ENCODE assay signal across 1 cellular context in the genomic region with DNA sequence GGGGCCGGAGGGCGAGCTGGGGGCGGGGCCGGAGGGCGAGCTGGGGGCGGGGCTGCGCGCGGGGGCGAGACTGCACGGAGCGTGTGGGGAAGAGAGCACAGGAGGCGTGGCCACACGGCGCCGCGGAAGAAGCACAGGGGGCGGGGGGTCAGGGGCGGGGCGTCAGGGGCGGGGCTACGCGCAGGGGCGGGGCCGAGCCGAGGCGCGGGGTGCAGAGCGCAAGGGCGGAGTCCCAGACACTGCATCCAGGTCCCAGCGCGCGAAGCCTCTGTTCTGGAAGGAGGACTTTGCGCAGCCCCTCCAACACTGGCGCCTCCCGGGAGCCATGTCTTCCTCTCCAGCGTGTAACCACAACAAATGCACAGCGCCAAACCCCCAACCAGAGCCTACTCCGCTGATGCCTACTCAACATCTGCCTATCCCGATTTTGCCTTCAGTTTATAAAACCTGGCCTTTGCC.
TF ChIP-seq lines count a peak whose summit lies in the region.

No MANE protein-coding gene starts in this region.

TF ChIP-seq in HepG2, 621 proteins besides CTCF, POLR2A, EP300 and RAD21 (continued from another document and continues in another):
- TF ChIP-seq, protein P1, sequence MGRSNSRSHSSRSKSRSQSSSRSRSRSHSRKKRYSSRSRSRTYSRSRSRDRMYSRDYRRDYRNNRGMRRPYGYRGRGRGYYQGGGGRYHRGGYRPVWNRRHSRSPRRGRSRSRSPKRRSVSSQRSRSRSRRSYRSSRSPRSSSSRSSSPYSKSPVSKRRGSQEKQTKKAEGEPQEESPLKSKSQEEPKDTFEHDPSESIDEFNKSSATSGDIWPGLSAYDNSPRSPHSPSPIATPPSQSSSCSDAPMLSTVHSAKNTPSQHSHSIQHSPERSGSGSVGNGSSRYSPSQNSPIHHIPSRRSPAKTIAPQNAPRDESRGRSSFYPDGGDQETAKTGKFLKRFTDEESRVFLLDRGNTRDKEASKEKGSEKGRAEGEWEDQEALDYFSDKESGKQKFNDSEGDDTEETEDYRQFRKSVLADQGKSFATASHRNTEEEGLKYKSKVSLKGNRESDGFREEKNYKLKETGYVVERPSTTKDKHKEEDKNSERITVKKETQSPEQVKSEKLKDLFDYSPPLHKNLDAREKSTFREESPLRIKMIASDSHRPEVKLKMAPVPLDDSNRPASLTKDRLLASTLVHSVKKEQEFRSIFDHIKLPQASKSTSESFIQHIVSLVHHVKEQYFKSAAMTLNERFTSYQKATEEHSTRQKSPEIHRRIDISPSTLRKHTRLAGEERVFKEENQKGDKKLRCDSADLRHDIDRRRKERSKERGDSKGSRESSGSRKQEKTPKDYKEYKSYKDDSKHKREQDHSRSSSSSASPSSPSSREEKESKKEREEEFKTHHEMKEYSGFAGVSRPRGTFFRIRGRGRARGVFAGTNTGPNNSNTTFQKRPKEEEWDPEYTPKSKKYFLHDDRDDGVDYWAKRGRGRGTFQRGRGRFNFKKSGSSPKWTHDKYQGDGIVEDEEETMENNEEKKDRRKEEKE (IDR thresholded peaks at IDR 0.05), result no peak
- TF ChIP-seq, protein P2, sequence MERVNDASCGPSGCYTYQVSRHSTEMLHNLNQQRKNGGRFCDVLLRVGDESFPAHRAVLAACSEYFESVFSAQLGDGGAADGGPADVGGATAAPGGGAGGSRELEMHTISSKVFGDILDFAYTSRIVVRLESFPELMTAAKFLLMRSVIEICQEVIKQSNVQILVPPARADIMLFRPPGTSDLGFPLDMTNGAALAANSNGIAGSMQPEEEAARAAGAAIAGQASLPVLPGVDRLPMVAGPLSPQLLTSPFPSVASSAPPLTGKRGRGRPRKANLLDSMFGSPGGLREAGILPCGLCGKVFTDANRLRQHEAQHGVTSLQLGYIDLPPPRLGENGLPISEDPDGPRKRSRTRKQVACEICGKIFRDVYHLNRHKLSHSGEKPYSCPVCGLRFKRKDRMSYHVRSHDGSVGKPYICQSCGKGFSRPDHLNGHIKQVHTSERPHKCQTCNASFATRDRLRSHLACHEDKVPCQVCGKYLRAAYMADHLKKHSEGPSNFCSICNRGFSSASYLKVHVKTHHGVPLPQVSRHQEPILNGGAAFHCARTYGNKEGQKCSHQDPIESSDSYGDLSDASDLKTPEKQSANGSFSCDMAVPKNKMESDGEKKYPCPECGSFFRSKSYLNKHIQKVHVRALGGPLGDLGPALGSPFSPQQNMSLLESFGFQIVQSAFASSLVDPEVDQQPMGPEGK (CRISPR knock-in tag; IDR thresholded peaks at IDR 0.05), result peak; percentile 58
- TF ChIP-seq ZNF44 (CRISPR knock-in tag; IDR thresholded peaks at IDR 0.05), result no peak
- no peak for TF ChIP-seq TCF7L2 (IDR thresholded peaks at IDR 0.05; ENCODE audit: low read depth, low read length)
- TF ChIP-seq HES4 (CRISPR knock-in tag; IDR thresholded peaks at IDR 0.05; ENCODE audit: borderline replicate concordance), result no peak
- TF ChIP-seq GABPA (IDR thresholded peaks at IDR 0.05; ENCODE audit: low read depth, low read length), result no peak
- TF ChIP-seq GABPA (CRISPR knock-in tag; IDR thresholded peaks at IDR 0.05; ENCODE audit: low read depth), result no peak
- TF ChIP-seq ZNF841 (CRISPR knock-in tag; IDR thresholded peaks at IDR 0.05; ENCODE audit: borderline replicate concordance), result no peak
- TF ChIP-seq PRPF4 (IDR thresholded peaks at IDR 0.05; ENCODE audit: low read depth, low read length, poor library complexity, severe bottlenecking), result no peak
- TF ChIP-seq CBX1 (IDR thresholded peaks at IDR 0.05; ENCODE audit: low read depth), result no peak
- no peak for TF ChIP-seq CHD4 (IDR thresholded peaks at IDR 0.05; ENCODE audit: borderline replicate concordance, low read length)
- TF ChIP-seq ZNF777 (CRISPR knock-in tag; IDR thresholded peaks at IDR 0.05), result no peak
- TF ChIP-seq ZNF225 (CRISPR knock-in tag; IDR thresholded peaks at IDR 0.05), result no peak
- TF ChIP-seq TBP (CRISPR knock-in tag; IDR thresholded peaks at IDR 0.05), result no peak
- 0 out of 2 replicates have a peak, but pooled peaks have one; percentile 32 for TF ChIP-seq RXRA (CRISPR knock-in tag; IDR thresholded peaks at IDR 0.05)
- no peak for TF ChIP-seq PHB2 (IDR thresholded peaks at IDR 0.05; ENCODE audit: partially characterized antibody)
- TF ChIP-seq ZNF550 (CRISPR knock-in tag; IDR thresholded peaks at IDR 0.05; ENCODE audit: borderline replicate concordance), result no peak
- TF ChIP-seq, protein P3, sequence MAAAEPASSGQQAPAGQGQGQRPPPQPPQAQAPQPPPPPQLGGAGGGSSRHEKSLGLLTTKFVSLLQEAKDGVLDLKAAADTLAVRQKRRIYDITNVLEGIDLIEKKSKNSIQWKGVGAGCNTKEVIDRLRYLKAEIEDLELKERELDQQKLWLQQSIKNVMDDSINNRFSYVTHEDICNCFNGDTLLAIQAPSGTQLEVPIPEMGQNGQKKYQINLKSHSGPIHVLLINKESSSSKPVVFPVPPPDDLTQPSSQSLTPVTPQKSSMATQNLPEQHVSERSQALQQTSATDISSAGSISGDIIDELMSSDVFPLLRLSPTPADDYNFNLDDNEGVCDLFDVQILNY (CRISPR knock-in tag; conservative IDR thresholded peaks at IDR 0.05), result peak; percentile 63
- TF ChIP-seq, protein P4, sequence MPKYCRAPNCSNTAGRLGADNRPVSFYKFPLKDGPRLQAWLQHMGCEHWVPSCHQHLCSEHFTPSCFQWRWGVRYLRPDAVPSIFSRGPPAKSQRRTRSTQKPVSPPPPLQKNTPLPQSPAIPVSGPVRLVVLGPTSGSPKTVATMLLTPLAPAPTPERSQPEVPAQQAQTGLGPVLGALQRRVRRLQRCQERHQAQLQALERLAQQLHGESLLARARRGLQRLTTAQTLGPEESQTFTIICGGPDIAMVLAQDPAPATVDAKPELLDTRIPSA (CRISPR knock-in tag; IDR thresholded peaks at IDR 0.05; ENCODE audit: borderline replicate concordance), result no peak
- TF ChIP-seq KLF9 (CRISPR knock-in tag; IDR thresholded peaks at IDR 0.05; ENCODE audit: low read depth), result no peak
- TF ChIP-seq, protein P5, sequence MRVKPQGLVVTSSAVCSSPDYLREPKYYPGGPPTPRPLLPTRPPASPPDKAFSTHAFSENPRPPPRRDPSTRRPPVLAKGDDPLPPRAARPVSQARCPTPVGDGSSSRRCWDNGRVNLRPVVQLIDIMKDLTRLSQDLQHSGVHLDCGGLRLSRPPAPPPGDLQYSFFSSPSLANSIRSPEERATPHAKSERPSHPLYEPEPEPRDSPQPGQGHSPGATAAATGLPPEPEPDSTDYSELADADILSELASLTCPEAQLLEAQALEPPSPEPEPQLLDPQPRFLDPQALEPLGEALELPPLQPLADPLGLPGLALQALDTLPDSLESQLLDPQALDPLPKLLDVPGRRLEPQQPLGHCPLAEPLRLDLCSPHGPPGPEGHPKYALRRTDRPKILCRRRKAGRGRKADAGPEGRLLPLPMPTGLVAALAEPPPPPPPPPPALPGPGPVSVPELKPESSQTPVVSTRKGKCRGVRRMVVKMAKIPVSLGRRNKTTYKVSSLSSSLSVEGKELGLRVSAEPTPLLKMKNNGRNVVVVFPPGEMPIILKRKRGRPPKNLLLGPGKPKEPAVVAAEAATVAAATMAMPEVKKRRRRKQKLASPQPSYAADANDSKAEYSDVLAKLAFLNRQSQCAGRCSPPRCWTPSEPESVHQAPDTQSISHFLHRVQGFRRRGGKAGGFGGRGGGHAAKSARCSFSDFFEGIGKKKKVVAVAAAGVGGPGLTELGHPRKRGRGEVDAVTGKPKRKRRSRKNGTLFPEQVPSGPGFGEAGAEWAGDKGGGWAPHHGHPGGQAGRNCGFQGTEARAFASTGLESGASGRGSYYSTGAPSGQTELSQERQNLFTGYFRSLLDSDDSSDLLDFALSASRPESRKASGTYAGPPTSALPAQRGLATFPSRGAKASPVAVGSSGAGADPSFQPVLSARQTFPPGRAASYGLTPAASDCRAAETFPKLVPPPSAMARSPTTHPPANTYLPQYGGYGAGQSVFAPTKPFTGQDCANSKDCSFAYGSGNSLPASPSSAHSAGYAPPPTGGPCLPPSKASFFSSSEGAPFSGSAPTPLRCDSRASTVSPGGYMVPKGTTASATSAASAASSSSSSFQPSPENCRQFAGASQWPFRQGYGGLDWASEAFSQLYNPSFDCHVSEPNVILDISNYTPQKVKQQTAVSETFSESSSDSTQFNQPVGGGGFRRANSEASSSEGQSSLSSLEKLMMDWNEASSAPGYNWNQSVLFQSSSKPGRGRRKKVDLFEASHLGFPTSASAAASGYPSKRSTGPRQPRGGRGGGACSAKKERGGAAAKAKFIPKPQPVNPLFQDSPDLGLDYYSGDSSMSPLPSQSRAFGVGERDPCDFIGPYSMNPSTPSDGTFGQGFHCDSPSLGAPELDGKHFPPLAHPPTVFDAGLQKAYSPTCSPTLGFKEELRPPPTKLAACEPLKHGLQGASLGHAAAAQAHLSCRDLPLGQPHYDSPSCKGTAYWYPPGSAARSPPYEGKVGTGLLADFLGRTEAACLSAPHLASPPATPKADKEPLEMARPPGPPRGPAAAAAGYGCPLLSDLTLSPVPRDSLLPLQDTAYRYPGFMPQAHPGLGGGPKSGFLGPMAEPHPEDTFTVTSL (CRISPR knock-in tag; IDR thresholded peaks at IDR 0.05; ENCODE audit: borderline replicate concordance), result no peak
- TF ChIP-seq, protein P6, sequence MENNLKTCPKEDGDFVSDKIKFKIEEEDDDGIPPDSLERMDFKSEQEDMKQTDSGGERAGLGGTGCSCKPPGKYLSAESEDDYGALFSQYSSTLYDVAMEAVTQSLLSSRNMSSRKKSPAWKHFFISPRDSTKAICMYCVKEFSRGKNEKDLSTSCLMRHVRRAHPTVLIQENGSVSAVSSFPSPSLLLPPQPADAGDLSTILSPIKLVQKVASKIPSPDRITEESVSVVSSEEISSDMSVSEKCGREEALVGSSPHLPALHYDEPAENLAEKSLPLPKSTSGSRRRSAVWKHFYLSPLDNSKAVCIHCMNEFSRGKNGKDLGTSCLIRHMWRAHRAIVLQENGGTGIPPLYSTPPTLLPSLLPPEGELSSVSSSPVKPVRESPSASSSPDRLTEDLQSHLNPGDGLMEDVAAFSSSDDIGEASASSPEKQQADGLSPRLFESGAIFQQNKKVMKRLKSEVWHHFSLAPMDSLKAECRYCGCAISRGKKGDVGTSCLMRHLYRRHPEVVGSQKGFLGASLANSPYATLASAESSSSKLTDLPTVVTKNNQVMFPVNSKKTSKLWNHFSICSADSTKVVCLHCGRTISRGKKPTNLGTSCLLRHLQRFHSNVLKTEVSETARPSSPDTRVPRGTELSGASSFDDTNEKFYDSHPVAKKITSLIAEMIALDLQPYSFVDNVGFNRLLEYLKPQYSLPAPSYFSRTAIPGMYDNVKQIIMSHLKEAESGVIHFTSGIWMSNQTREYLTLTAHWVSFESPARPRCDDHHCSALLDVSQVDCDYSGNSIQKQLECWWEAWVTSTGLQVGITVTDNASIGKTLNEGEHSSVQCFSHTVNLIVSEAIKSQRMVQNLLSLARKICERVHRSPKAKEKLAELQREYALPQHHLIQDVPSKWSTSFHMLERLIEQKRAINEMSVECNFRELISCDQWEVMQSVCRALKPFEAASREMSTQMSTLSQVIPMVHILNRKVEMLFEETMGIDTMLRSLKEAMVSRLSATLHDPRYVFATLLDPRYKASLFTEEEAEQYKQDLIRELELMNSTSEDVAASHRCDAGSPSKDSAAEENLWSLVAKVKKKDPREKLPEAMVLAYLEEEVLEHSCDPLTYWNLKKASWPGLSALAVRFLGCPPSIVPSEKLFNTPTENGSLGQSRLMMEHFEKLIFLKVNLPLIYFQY (CRISPR knock-in tag; IDR thresholded peaks at IDR 0.05; ENCODE audit: borderline replicate concordance), result no peak
- no peak for TF ChIP-seq FOXA1 (IDR thresholded peaks at IDR 0.05)
- no peak for TF ChIP-seq FOXA1 (CRISPR knock-in tag; IDR thresholded peaks at IDR 0.05)
- TF ChIP-seq NCOA5 (CRISPR knock-in tag; IDR thresholded peaks at IDR 0.05), result no peak
- TF ChIP-seq TMF1 (CRISPR knock-in tag; IDR thresholded peaks at IDR 0.05; ENCODE audit: low read depth), result no peak
- TF ChIP-seq ZNF17 (CRISPR knock-in tag; IDR thresholded peaks at IDR 0.05), result no peak
- no peak for TF ChIP-seq KLF15 (CRISPR knock-in tag; IDR thresholded peaks at IDR 0.05; ENCODE audit: borderline replicate concordance)
- TF ChIP-seq, protein P7, sequence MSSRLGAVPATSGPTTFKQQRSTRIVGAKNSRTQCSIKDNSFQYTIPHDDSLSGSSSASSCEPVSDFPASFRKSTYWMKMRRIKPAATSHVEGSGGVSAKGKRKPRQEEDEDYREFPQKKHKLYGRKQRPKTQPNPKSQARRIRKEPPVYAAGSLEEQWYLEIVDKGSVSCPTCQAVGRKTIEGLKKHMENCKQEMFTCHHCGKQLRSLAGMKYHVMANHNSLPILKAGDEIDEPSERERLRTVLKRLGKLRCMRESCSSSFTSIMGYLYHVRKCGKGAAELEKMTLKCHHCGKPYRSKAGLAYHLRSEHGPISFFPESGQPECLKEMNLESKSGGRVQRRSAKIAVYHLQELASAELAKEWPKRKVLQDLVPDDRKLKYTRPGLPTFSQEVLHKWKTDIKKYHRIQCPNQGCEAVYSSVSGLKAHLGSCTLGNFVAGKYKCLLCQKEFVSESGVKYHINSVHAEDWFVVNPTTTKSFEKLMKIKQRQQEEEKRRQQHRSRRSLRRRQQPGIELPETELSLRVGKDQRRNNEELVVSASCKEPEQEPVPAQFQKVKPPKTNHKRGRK (CRISPR knock-in tag; IDR thresholded peaks at IDR 0.05), result no peak
- 0 out of 2 replicates have a peak, but pooled peaks have one; percentile 36 for TF ChIP-seq ZNF788 (CRISPR knock-in tag; IDR thresholded peaks at IDR 0.05; ENCODE audit: borderline replicate concordance)
- no peak for TF ChIP-seq ZNF101 (CRISPR knock-in tag; IDR thresholded peaks at IDR 0.05; ENCODE audit: borderline replicate concordance, low read depth)
- TF ChIP-seq, protein P8, sequence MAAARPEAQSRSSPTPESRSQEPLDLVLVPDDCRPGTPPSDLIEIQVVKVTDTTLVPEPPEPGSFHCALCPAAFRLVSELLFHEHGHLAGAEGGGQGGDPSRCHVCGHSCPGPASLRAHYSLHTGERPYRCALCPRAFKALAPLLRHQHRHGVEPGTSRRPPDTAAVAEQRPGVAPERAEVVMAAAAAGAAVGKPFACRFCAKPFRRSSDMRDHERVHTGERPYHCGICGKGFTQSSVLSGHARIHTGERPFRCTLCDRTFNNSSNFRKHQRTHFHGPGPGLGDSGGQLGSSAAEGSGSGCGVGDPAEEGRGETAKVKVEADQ (CRISPR knock-in tag; IDR thresholded peaks at IDR 0.05; ENCODE audit: borderline replicate concordance), result no peak
- no peak; the same call in 1 of the 2 replicates for TF ChIP-seq GABPB1 (CRISPR knock-in tag; IDR thresholded peaks at IDR 0.05)
- TF ChIP-seq ZNF768 (CRISPR knock-in tag; IDR thresholded peaks at IDR 0.05), result peak; percentile 79
- TF ChIP-seq SMC3 (IDR thresholded peaks at IDR 0.05; ENCODE audit: low read length), result no peak
